In genomic region chr14:104754213-104754851, GRCh38 we compare ENCODE assay signal across 9 cellular contexts. TPM values are rescaled to one million over a fixed set of nuclear protein-coding genes. Genes with fewer than 3 reads are reported as not detected.
A peak's percentile ranks its signal among the peaks of the same experiment; 100 is the strongest.
DNase-seq lines count a peak whose midpoint lies in the region; ATAC-seq and TF ChIP-seq lines count a peak whose summit lies in the region.
"Had no signal": no experiment of that assay in that cellular context is flagged by ENCODE, and none has a peak within 500 bp of the region (broad histone marks: within the 10 kb centered on the region; RNA-seq: fewer than 3 reads in every experiment).

No MANE protein-coding gene starts in this region.

- peaks cover 21% of the 10 kb centered on the region for H3K79me2 ChIP-seq in OCI-LY1 (ENCODE audit: insufficient read depth, low read length)
- peaks cover 41% of the 10 kb centered on the region for H3K79me2 ChIP-seq in neural progenitor cell (ENCODE audit: low read depth)

- H3K4me2 ChIP-seq in OCI-LY1 (ENCODE audit: low read length): peak overlapping the region; percentile 76
- H3K4me2 ChIP-seq in neural progenitor cell: peak overlapping the region; percentile 95

- H3K27me3 ChIP-seq in CD4-positive, CD25-positive, alpha-beta regulatory T cell (ENCODE audit: control insufficient read depth, insufficient read depth, low read length): no peaks in the 10 kb centered on the region
- peaks cover 6% of the 10 kb centered on the region; the same call in 1 of the 2 replicates for H3K27me3 ChIP-seq in OCI-LY1 (ENCODE audit: insufficient read depth, low read length)
- H3K27me3 ChIP-seq in endocrine pancreas (ENCODE audit: control insufficient read depth, insufficient read depth, low read length): no peaks in the 10 kb centered on the region
- H3K27me3 ChIP-seq in neural progenitor cell: no peaks in the 10 kb centered on the region

- H2AFZ ChIP-seq in OCI-LY1 (ENCODE audit: low read length) (no peak overlapping the region), neural progenitor cell (replicated peaks) (no peak overlapping the region)

- no peaks in the 10 kb centered on the region for H3K9me2 ChIP-seq in OCI-LY1 (ENCODE audit: low read depth, low read length)

- no peaks in the 10 kb centered on the region for H3K9me3 ChIP-seq in CD4-positive, CD25-positive, alpha-beta regulatory T cell (ENCODE audit: control insufficient read depth in 2 of 2, low read length in 2 of 2)
- peaks cover 7% of the 10 kb centered on the region; the same call in 1 of the 2 replicates for H3K9me3 ChIP-seq in OCI-LY1 (ENCODE audit: low read length)
- H3K9me3 ChIP-seq in endocrine pancreas (ENCODE audit: control insufficient read depth, low read length): no peaks in the 10 kb centered on the region
- H3K9me3 ChIP-seq in neural progenitor cell (ENCODE audit: low read depth): no peaks in the 10 kb centered on the region

- H3K36me3 ChIP-seq in CD4-positive, CD25-positive, alpha-beta regulatory T cell (ENCODE audit: control insufficient read depth, insufficient read depth, low read length): peaks cover 35% of the 10 kb centered on the region
- H3K36me3 ChIP-seq in OCI-LY1 (ENCODE audit: insufficient read depth, low read length) (peaks cover 42% of the 10 kb centered on the region), endocrine pancreas (ENCODE audit: control insufficient read depth, insufficient read depth, low read length) (no peaks in the 10 kb centered on the region), neural progenitor cell (no peaks in the 10 kb centered on the region)

- H3F3A ChIP-seq in OCI-LY1 (ENCODE audit: insufficient read depth, low read length) (no peaks in the 10 kb centered on the region), neural progenitor cell (ENCODE audit: low read depth) (peaks cover 8% of the 10 kb centered on the region)

- H3K36me3 Mint-ChIP-seq in CD4-positive, CD25-positive, alpha-beta regulatory T cell: peaks cover 10% of the 10 kb centered on the region
- H3K36me3 Mint-ChIP-seq in neural progenitor cell: peaks cover 12% of the 10 kb centered on the region

- no peaks in the 10 kb centered on the region for H3K27me3 Mint-ChIP-seq in CD4-positive, CD25-positive, alpha-beta regulatory T cell
- H3K27me3 Mint-ChIP-seq in neural progenitor cell (ENCODE audit: insufficient read depth, low read depth): peaks cover 8% of the 10 kb centered on the region

- H3K4me3 ChIP-seq in CD4-positive, CD25-positive, alpha-beta regulatory T cell (ENCODE audit: low read depth, low read length): peak overlapping the region; percentile 76
- H3K4me3 ChIP-seq in OCI-LY1 (ENCODE audit: low read depth, low read length, poor library complexity, severe bottlenecking): peak overlapping the region; percentile 87
- peak overlapping the region; percentile 73 for H3K4me3 ChIP-seq in endocrine pancreas (ENCODE audit: control insufficient read depth, insufficient read depth, low read length)
- H3K4me3 ChIP-seq in neural progenitor cell: peak overlapping the region; percentile 97

- peak overlapping the region in 2 of 3 donors; percentile 86 to 94 for H3K27ac Mint-ChIP-seq in CD4-positive, CD25-positive, alpha-beta regulatory T cell
- peak overlapping the region; percentile 62 for H3K27ac Mint-ChIP-seq in neural progenitor cell

- ATAC-seq in CD4-positive, CD25-positive, alpha-beta regulatory T cell (ENCODE audit: low read depth in 2 of 2): no peak
- ATAC-seq in HG03469 (IDR thresholded peaks at IDR 0.05; ENCODE audit: unreplicated experiment): no peak

- H3K9ac ChIP-seq in OCI-LY1 (ENCODE audit: low read length): peak overlapping the region; percentile 96
- H3K9ac ChIP-seq in endocrine pancreas (ENCODE audit: control insufficient read depth, insufficient read depth, low read length): peak overlapping the region; percentile 90
- H3K9ac ChIP-seq in neural progenitor cell: peak overlapping the region; percentile 97

- H4K20me1 ChIP-seq in OCI-LY1 (ENCODE audit: insufficient read depth, low read length): no peaks in the 10 kb centered on the region
- H4K20me1 ChIP-seq in neural progenitor cell (ENCODE audit: low read depth): peaks cover 61% of the 10 kb centered on the region

- H3K4me1 ChIP-seq in CD4-positive, CD25-positive, alpha-beta regulatory T cell (ENCODE audit: control insufficient read depth, insufficient read depth, low read length, poor library complexity, severe bottlenecking): peaks cover 37% of the 10 kb centered on the region
- H3K4me1 ChIP-seq in OCI-LY1 (ENCODE audit: insufficient read depth, low read length, severe bottlenecking) (peaks cover 46% of the 10 kb centered on the region), endocrine pancreas (ENCODE audit: control insufficient read depth, insufficient read depth, low read length) (no peaks in the 10 kb centered on the region), neural progenitor cell (peaks cover 10% of the 10 kb centered on the region)

- no peak for DNase-seq in CD4-positive, CD25-positive, alpha-beta regulatory T cell
- DNase-seq in neural progenitor cell (ENCODE audit: low spot score) (no peak), NOMO-1 (lab: John Stamatoyannopoulos, UW; ENCODE audit: unreplicated experiment in 2 of 2) (no peak), AML-193 (lab: John Stamatoyannopoulos, UW) (no peak)
- no peak for DNase-seq in activated CD4-positive, CD25-positive, alpha-beta regulatory T cell treated with anti-CD3 and anti-CD28 coated beads, Interleukin-2, amount 50 U/mL, for 72 hours
- DNase-seq: stimulated activated CD4-positive, alpha-beta T cell treated with anti-CD3 and anti-CD28 coated beads, Interleukin-2, amount 100 ng/mL, for 24 hours had no signal

- H3K4me3 Mint-ChIP-seq in CD4-positive, CD25-positive, alpha-beta regulatory T cell: peak overlapping the region; percentile 92 to 99 (median 94)
- H3K4me3 Mint-ChIP-seq in neural progenitor cell: peak overlapping the region; percentile 95

- TF ChIP-seq CTCF in OCI-LY1 (IDR thresholded peaks at IDR 0.05; ENCODE audit: low read length) (no peak), neural progenitor cell (IDR thresholded peaks at IDR 0.05) (no peak)

- no peaks in the 10 kb centered on the region for H3K9me3 Mint-ChIP-seq in CD4-positive, CD25-positive, alpha-beta regulatory T cell
- H3K9me3 Mint-ChIP-seq in neural progenitor cell: peaks cover 9% of the 10 kb centered on the region

- H3K4me1 Mint-ChIP-seq in CD4-positive, CD25-positive, alpha-beta regulatory T cell: peaks cover 0 to 55% (median 17%) of the 10 kb centered on the region in 4 donors
- peaks cover 30% of the 10 kb centered on the region for H3K4me1 Mint-ChIP-seq in neural progenitor cell

- H3K27ac ChIP-seq in CD4-positive, CD25-positive, alpha-beta regulatory T cell (ENCODE audit: insufficient read depth, low read length, poor library complexity, severe bottlenecking): peak overlapping the region; percentile 92
- peak overlapping the region; percentile 23 for H3K27ac ChIP-seq in OCI-LY1 (ENCODE audit: low read depth, low read length, poor library complexity, severe bottlenecking)
- H3K27ac ChIP-seq in neural progenitor cell: no peak overlapping the region

RNA-seq across cellular contexts. Expression of gene SIVA1, which starts 1.4 kb away (rescaled TPM):
- 82.6 TPM for total RNA-seq in CD4-positive, CD25-positive, alpha-beta regulatory T cell
- polyA plus RNA-seq in CD4-positive, CD25-positive, alpha-beta regulatory T cell: 100 to 1,000 TPM; 234 to 281 (median 246) TPM
- total RNA-seq in neural progenitor cell (ENCODE audit: low replicate concordance): 139 and 231 TPM in 2 replicates

RNA-seq across cellular contexts. Expression of gene ADSS1, which starts 30.3 kb away (rescaled TPM):
- total RNA-seq in CD4-positive, CD25-positive, alpha-beta regulatory T cell: 1.9 TPM
- polyA plus RNA-seq in CD4-positive, CD25-positive, alpha-beta regulatory T cell: 1 to 10 TPM in 2 of 4 donors, under 1 TPM in 2; 0.10 to 1.7 (median 1.0) TPM
- 25.3 and 26.4 TPM in 2 replicates for total RNA-seq in neural progenitor cell (ENCODE audit: low replicate concordance)

RNA-seq across cellular contexts. Expression of gene AKT1, which starts 41.2 kb away (rescaled TPM):
- 86.0 TPM for total RNA-seq in CD4-positive, CD25-positive, alpha-beta regulatory T cell
- polyA plus RNA-seq in CD4-positive, CD25-positive, alpha-beta regulatory T cell: 10 to 100 TPM in 2 of 4 donors, 1 to 10 TPM in 2; 6.3 to 19.8 (median 12.4) TPM
- 67.2 and 92.4 TPM in 2 replicates for total RNA-seq in neural progenitor cell (ENCODE audit: low replicate concordance)

RNA-seq across cellular contexts. Expression of gene ZBTB42, which starts 46.6 kb away (rescaled TPM):
- 3.6 TPM for total RNA-seq in CD4-positive, CD25-positive, alpha-beta regulatory T cell
- polyA plus RNA-seq in CD4-positive, CD25-positive, alpha-beta regulatory T cell: 1 to 10 TPM; 1.3 to 2.1 (median 1.9) TPM
- 0.41 and 1.1 TPM in 2 replicates for total RNA-seq in neural progenitor cell (ENCODE audit: low replicate concordance)
